ENCODE assay signal across 20 cellular contexts in genomic region chr5:128193676-128194390, GRCh38.
"Had no signal": no experiment of that assay in that cellular context is flagged by ENCODE, and none has a peak within 500 bp of the region (broad histone marks: within the 10 kb centered on the region; RNA-seq: fewer than 3 reads in every experiment).

No MANE protein-coding gene starts in this region.

- H3K4me3 Mint-ChIP-seq: activated naive CD4-positive, alpha-beta T cell treated with anti-CD3 and anti-CD28 coated beads for 36 hours; activated T-cell treated with anti-CD3 and anti-CD28 coated beads, Interleukin-2, amount 50 U/mL, for 4 hours; brain; effector memory CD8-positive, alpha-beta T cell; naive thymus-derived CD8-positive, alpha-beta T cell; type B pancreatic cell had no signal

- H3K9me3 Mint-ChIP-seq: activated T-cell treated with anti-CD3 and anti-CD28 coated beads, Interleukin-2, amount 50 U/mL, for 4 hours; brain; effector memory CD8-positive, alpha-beta T cell; naive thymus-derived CD8-positive, alpha-beta T cell had no signal

- H3K27me3 ChIP-seq: right atrium auricular region, testis had no signal

- H3K27me3 Mint-ChIP-seq: brain; effector memory CD8-positive, alpha-beta T cell; naive thymus-derived CD8-positive, alpha-beta T cell; type B pancreatic cell had no signal

- H3K27ac Mint-ChIP-seq: activated naive CD4-positive, alpha-beta T cell treated with anti-CD3 and anti-CD28 coated beads for 36 hours; brain; progenitor cell of endocrine pancreas; type B pancreatic cell had no signal

- H3K4me1 ChIP-seq: testis had no signal

- ATAC-seq: activated T-cell treated with anti-CD3 and anti-CD28 coated beads, Interleukin-2, amount 50 U/mL, for 4 hours; effector memory CD8-positive, alpha-beta T cell; left lobe of liver; naive thymus-derived CD8-positive, alpha-beta T cell had no signal

- DNase-seq: activated CD4-positive, alpha-beta T cell treated with anti-CD3 and anti-CD28 coated beads for 48 hours; activated CD4-positive, CD25-positive, alpha-beta regulatory T cell; activated CD8-positive, alpha-beta memory T cell treated with anti-CD3 and anti-CD28 coated beads, Interleukin-2, amount 50 U/mL, for 4 hours; activated naive CD4-positive, alpha-beta T cell treated with anti-CD3 and anti-CD28 coated beads for 36 hours; activated T-cell treated with anti-CD3 and anti-CD28 coated beads, Interleukin-2, amount 50 U/mL, for 4 hours; caudate nucleus; effector memory CD8-positive, alpha-beta T cell; head of caudate nucleus; mammary epithelial cell; naive thymus-derived CD8-positive, alpha-beta T cell; occipital lobe; small intestine; stimulated activated CD4-positive, alpha-beta T cell treated with anti-CD3 and anti-CD28 coated beads, Interleukin-15, amount 100 ng/mL, for 24 hours; stimulated activated CD4-positive, alpha-beta T cell treated with anti-CD3 and anti-CD28 coated beads, Interleukin-4, amount 100 ng/mL, for 1 hour; testis had no signal

- H3K4me3 ChIP-seq: right atrium auricular region, testis had no signal

- H3K4me1 Mint-ChIP-seq: brain had no signal

- H3K36me3 ChIP-seq: right atrium auricular region had no signal

- H3K27ac ChIP-seq: right atrium auricular region, testis had no signal

- H3K9me3 ChIP-seq: right atrium auricular region, testis had no signal
